Comparison of ENCODE assay signal across 9 cellular contexts in the genomic region with DNA sequence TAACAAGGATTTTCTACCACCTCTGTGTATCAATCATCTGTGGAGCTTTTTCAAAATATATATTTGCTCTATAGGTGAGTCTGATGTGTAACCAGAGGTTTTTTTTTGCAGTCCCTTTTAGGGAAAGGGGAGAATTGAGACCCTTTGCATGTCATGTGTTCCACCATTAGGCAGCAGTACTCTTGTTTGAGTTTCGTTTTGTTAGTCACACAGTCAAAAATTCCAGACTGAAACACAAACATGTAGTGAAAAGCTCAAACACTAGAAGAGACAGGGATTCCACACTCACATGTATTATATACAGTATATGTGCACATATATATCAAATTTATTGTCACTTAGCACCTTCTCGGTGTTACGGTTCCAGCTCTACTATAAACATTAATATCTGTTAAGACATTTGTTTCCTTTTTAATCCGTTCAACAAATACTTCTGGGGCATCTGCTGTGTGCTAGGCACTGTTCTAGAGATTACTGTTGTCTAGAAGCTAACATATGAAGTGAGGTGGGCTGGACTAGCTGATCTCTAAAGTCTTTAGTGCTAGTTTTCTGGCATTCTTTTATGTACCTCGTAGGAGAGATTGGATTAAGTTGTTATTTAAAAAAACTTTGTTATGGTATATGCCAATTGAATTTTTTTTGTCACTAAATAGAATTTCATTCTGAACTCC. TPM values are rescaled to one million over a fixed set of nuclear protein-coding genes. Genes with fewer than 3 reads are reported as not detected.
DNase-seq lines count a peak whose midpoint lies in the region; ATAC-seq, FAIRE-seq and TF ChIP-seq lines count a peak whose summit lies in the region.
"Had no signal": no experiment of that assay in that cellular context is flagged by ENCODE, and none has a peak within 500 bp of the region (broad histone marks: within the 10 kb centered on the region; RNA-seq: fewer than 3 reads in every experiment).

No MANE protein-coding gene starts in this region.

- H3K27ac ChIP-seq in H1 (ENCODE audit: low read depth, low read length) = no peak overlapping the region
- no peak overlapping the region for H3K27ac ChIP-seq in neural progenitor cell
- H3K27ac ChIP-seq in right cardiac atrium (ENCODE audit: low read length) = no peak overlapping the region

- H3K4me3 ChIP-seq in H1 (ENCODE audit: extremely low read depth in 1 of 4, insufficient read depth in 2 of 4, low read depth in 3 of 4, low read length in 4 of 4) (peak overlapping the region; percentile 5 to 100 (median 90); a peak in 7 of 8 replicates), neural progenitor cell (peak overlapping the region; percentile 84), right cardiac atrium (ENCODE audit: low read length) (no peak overlapping the region)

- H4K20me1 ChIP-seq in H1 (replicated peaks in 1 of 2; ENCODE audit: control insufficient read depth in 1 of 2, insufficient read depth in 2 of 2, low read length in 2 of 2) (peaks cover 17 to 24% of the 10 kb centered on the region in 2 experiments), neural progenitor cell (ENCODE audit: low read depth) (peaks cover 93% of the 10 kb centered on the region)

- POLR2A ChIA-PET in H1 (lab: Charles Lee; ENCODE audit: partially characterized antibody) = interaction anchor here (0.6 to 0.8 kb wide), 2 partner anchors 33 to 230 kb away, joined by 3 read pairs; no protein-coding TSS in a partner anchor

- H3K4me1 ChIP-seq in H1 (replicated peaks in 1 of 4; ENCODE audit: control insufficient read depth in 3 of 4, insufficient read depth in 4 of 4, low read length in 3 of 4) = peaks cover 0 to 11% (median 2%) of the 10 kb centered on the region in 4 experiments; a peak in 3 of 7 replicates
- H3K4me1 ChIP-seq in neural progenitor cell = peaks cover 34% of the 10 kb centered on the region
- peaks cover 8% of the 10 kb centered on the region for H3K4me1 ChIP-seq in right cardiac atrium (ENCODE audit: control insufficient read depth, insufficient read depth, low read length)

- no peak for TF ChIP-seq CTCF in H1 (IDR thresholded peaks at IDR 0.05; ENCODE audit: control extremely low read depth in 1 of 3, insufficient read depth in 1 of 3, low read depth in 1 of 3, low read length in 3 of 3)
- no peak for TF ChIP-seq CTCF in neural progenitor cell (IDR thresholded peaks at IDR 0.05)

- no peaks in the 10 kb centered on the region for H3K9me3 Mint-ChIP-seq in neural progenitor cell

- H3K4ac ChIP-seq in H1 (replicated peaks; ENCODE audit: insufficient read length, low read depth, low read length) = no peak overlapping the region

- no peak overlapping the region for H2BK12ac ChIP-seq in H1 (ENCODE audit: low read depth, low read length)

- H2AK5ac ChIP-seq in H1 (ENCODE audit: low read depth, low read length) = no peak overlapping the region

- H3K14ac ChIP-seq in H1 (ENCODE audit: insufficient read length) = no peak overlapping the region

- no peaks in the 10 kb centered on the region for H3K79me1 ChIP-seq in H1 (ENCODE audit: low read depth, low read length)

- no peak overlapping the region for H3K23ac ChIP-seq in H1 (ENCODE audit: insufficient read length)

- DNase-seq in GM03348 (ENCODE audit: low spot score) (peak; percentile 6), NCI-H82 (lab: John Stamatoyannopoulos, UW) (peak; percentile 59), H1 (ENCODE audit: low read depth in 1 of 2, low spot score in 2 of 2) (no peak), neural progenitor cell (ENCODE audit: low spot score) (no peak), DMS79 (lab: John Stamatoyannopoulos, UW) (no peak), GM19240 (ENCODE audit: insufficient read length, low spot score) (no peak), right cardiac atrium (no peak)
- no peak for DNase-seq in activated effector memory CD4-positive, alpha-beta T cell treated with anti-CD3 and anti-CD28 coated beads, Interleukin-2, amount 50 U/mL, for 16 hours
- DNase-seq: EL had no signal

- H3K4me1 Mint-ChIP-seq in neural progenitor cell = peaks cover 25% of the 10 kb centered on the region

- no peak overlapping the region for H2BK20ac ChIP-seq in H1 (ENCODE audit: low read length)

- H3K27ac Mint-ChIP-seq in neural progenitor cell = no peak overlapping the region

- no peak overlapping the region for H4K5ac ChIP-seq in H1 (ENCODE audit: insufficient read length, low read depth, low read length)

- H3K79me2 ChIP-seq in H1 (ENCODE audit: control insufficient read depth in 1 of 2, insufficient read depth in 2 of 2, low read length in 2 of 2) (peaks cover 74 to 100% of the 10 kb centered on the region in 2 experiments), neural progenitor cell (ENCODE audit: low read depth) (peaks cover 100% of the 10 kb centered on the region)

- H2BK120ac ChIP-seq in H1 (replicated peaks; ENCODE audit: low read depth, low read length) = no peak overlapping the region

- no peak overlapping the region; a peak in 1 of 7 replicates for H3K9ac ChIP-seq in H1 (replicated peaks in 1 of 4; ENCODE audit: extremely low read depth in 1 of 4, low read depth in 3 of 4, low read length in 3 of 4)
- H3K9ac ChIP-seq in neural progenitor cell = no peak overlapping the region

- no peaks in the 10 kb centered on the region for H3K23me2 ChIP-seq in H1 (ENCODE audit: low read depth, low read length)

- H3K27me3 Mint-ChIP-seq in neural progenitor cell (ENCODE audit: insufficient read depth, low read depth) = no peaks in the 10 kb centered on the region

- peaks cover 16% of the 10 kb centered on the region for H3F3A ChIP-seq in neural progenitor cell (ENCODE audit: low read depth)

- H2BK15ac ChIP-seq in H1 (ENCODE audit: low read length) = no peak overlapping the region

- TF ChIP-seq POLR2A in H1 (IDR thresholded peaks at IDR 0.05; ENCODE audit: control extremely low read depth in 1 of 2, low read depth in 2 of 2, low read length in 2 of 2) = no peak

- H3K9me3 ChIP-seq in H1 (ENCODE audit: insufficient read depth in 2 of 2, low read depth in 1 of 2, low read length in 1 of 2) (no peaks in the 10 kb centered on the region), neural progenitor cell (ENCODE audit: low read depth) (no peaks in the 10 kb centered on the region), right cardiac atrium (ENCODE audit: control insufficient read depth, low read length) (no peaks in the 10 kb centered on the region)

- intact Hi-C loops in right cardiac atrium (cut with DNase I) = no loop called here

- no peak for TF ChIP-seq EP300 in H1 (IDR thresholded peaks at IDR 0.05; ENCODE audit: borderline replicate concordance in 1 of 2, low read depth in 2 of 2, low read length in 2 of 2)

- H3K4me2 ChIP-seq in H1 (ENCODE audit: insufficient read depth in 1 of 2, low read depth in 2 of 2, low read length in 2 of 2) (peak overlapping the region; percentile 72 to 88), neural progenitor cell (peak overlapping the region; percentile 80)

- peaks cover 0 to 75% (median 2%) of the 10 kb centered on the region in 4 experiments; a peak in 4 of 8 replicates for H3K36me3 ChIP-seq in H1 (ENCODE audit: control insufficient read depth in 2 of 4, insufficient read depth in 4 of 4, low read length in 3 of 4)
- no peaks in the 10 kb centered on the region for H3K36me3 ChIP-seq in neural progenitor cell

- H4K91ac ChIP-seq in H1 (replicated peaks; ENCODE audit: insufficient read length, low read length) = no peak overlapping the region

- WGBS in H1 (ENCODE audit: extremely low coverage in 1 of 2, insufficient coverage in 1 of 2, insufficient read length in 1 of 2, insufficient replicate concordance in 2 of 2, low coverage in 1 of 2, low lambda C conversion rate in 2 of 2, missing lambda C conversion rate in 1 of 2), 2 experiments = 69% methylated on average over 5 of the region's 5 CpGs; no CpG with 5 or more reads in 1 of the 2 experiments
- WGBS in right cardiac atrium = 24% methylated on average over 5 of the region's 5 CpGs

- peaks cover 8% of the 10 kb centered on the region for H3K36me3 Mint-ChIP-seq in neural progenitor cell

- no peaks in the 10 kb centered on the region for H3K27me3 ChIP-seq in H1 (replicated peaks in 1 of 4; ENCODE audit: control insufficient read depth in 3 of 4, extremely low read depth in 1 of 4, insufficient read depth in 3 of 4, low read length in 3 of 4)
- no peaks in the 10 kb centered on the region for H3K27me3 ChIP-seq in neural progenitor cell
- H3K27me3 ChIP-seq in right cardiac atrium (ENCODE audit: control insufficient read depth, insufficient read depth) = no peaks in the 10 kb centered on the region

- H2AFZ ChIP-seq in H1 (ENCODE audit: low read length) = no peak overlapping the region
- H2AFZ ChIP-seq in neural progenitor cell (replicated peaks) = no peak overlapping the region

- no peak overlapping the region for H3K4me3 Mint-ChIP-seq in neural progenitor cell

- no peak overlapping the region for H2BK5ac ChIP-seq in H1 (ENCODE audit: low read depth, low read length)

- H3K56ac ChIP-seq in H1 (replicated peaks; ENCODE audit: insufficient read length, low read depth, low read length) = no peak overlapping the region

- no peak for TF ChIP-seq RAD21 in H1 (IDR thresholded peaks at IDR 0.05 in 1 of 2, conservative IDR thresholded peaks at IDR 0.05 in 1 of 2; ENCODE audit: low read depth in 2 of 2, low read length in 2 of 2)

- no peak for ATAC-seq in right cardiac atrium

- no peak overlapping the region for H3K18ac ChIP-seq in H1 (ENCODE audit: extremely low read depth, low read length)

- no peak overlapping the region for H4K8ac ChIP-seq in H1 (ENCODE audit: extremely low read depth, insufficient read depth, low read length)

- FAIRE-seq in H1 (lab: Jason Lieb, UNC) = peak; percentile 48

- CTCF ChIA-PET in H1 (lab: Charles Lee; ENCODE audit: partially characterized antibody) = interaction anchor here (0.6 to 2.5 kb wide), 5 partner anchors 23 to 624 kb away, joined by 3 to 6 read pairs (median 4); no protein-coding TSS in a partner anchor

TF ChIP-seq in H1, 55 proteins besides CTCF, POLR2A, EP300 and RAD21:
- TF ChIP-seq KDM1A (IDR thresholded peaks at IDR 0.05; ENCODE audit: borderline replicate concordance, low read length) (no peak), SIX5 (IDR thresholded peaks at IDR 0.05; ENCODE audit: low read depth, low read length) (no peak), TBP (IDR thresholded peaks at IDR 0.05; ENCODE audit: low read depth, low read length) (no peak), CHD1 (IDR thresholded peaks at IDR 0.05; ENCODE audit: low read depth, low read length) (no peak)

RNA-seq across cellular contexts. Expression of a gene that starts 5.5 kb away (rescaled TPM):
- 299 and 300 TPM in 2 replicates for total RNA-seq in H1 (2021; fragmentation: NEBNext Ultra II Directional; extraction: Animal tissue kit (Norgen Biotek cat#: 25700))
- polyA plus RNA-seq in H1 (2011; rRNA removed) (58.2 and 79.2 TPM in 2 replicates), right cardiac atrium (13.3 TPM)
- polyA plus RNA-seq in H1 (2011; cell fraction: cytosol; rRNA removed) = 102 TPM
- 114 TPM for polyA plus RNA-seq in H1 (2011; cell fraction: nucleus; rRNA removed)
- 119 to 210 TPM (median 146 TPM) in 4 replicates for polyA plus RNA-seq in H1 (2012, experiment 1 of 2)
- polyA plus RNA-seq in H1 (2012, experiment 2 of 2) = 5.3 TPM
- 52.3 TPM for polyA plus RNA-seq in H1 (2013, experiment 1 of 2)
- 45.5 TPM for polyA plus RNA-seq in H1 (2013, experiment 2 of 2)
- polyA minus RNA-seq in H1 (2011; rRNA and poly(A)+ RNA removed) = 1,122 and 1,571 TPM in 2 replicates
- polyA minus RNA-seq in H1 (2011; cell fraction: cytosol; rRNA and poly(A)+ RNA removed) = 404 TPM
- 796 TPM for polyA minus RNA-seq in H1 (2011; cell fraction: nucleus; rRNA and poly(A)+ RNA removed)
- total RNA-seq in neural progenitor cell (ENCODE audit: low replicate concordance) (92.5 and 115 TPM in 2 replicates), right cardiac atrium (10 to 100 TPM; 57.3 to 72.6 (median 62.3) TPM)

Comparison
In these comparisons a context has a peak if more than half of its experiments do, and no peak if none do; other contexts are left out.
1. DNase-seq: peak in GM03348 (single experiment) and NCI-H82 (single experiment); none in H1 (0 of 2), neural progenitor cell (single experiment), DMS79 (single experiment), activated effector memory CD4-positive, alpha-beta T cell treated with anti-CD3 and anti-CD28 coated beads, Interleukin-2, amount 50 U/mL, for 16 hours (single experiment), GM19240 (single experiment) and right cardiac atrium (0 of 3).